Comparison of ENCODE assay signal across 1 cellular context in the genomic region with DNA sequence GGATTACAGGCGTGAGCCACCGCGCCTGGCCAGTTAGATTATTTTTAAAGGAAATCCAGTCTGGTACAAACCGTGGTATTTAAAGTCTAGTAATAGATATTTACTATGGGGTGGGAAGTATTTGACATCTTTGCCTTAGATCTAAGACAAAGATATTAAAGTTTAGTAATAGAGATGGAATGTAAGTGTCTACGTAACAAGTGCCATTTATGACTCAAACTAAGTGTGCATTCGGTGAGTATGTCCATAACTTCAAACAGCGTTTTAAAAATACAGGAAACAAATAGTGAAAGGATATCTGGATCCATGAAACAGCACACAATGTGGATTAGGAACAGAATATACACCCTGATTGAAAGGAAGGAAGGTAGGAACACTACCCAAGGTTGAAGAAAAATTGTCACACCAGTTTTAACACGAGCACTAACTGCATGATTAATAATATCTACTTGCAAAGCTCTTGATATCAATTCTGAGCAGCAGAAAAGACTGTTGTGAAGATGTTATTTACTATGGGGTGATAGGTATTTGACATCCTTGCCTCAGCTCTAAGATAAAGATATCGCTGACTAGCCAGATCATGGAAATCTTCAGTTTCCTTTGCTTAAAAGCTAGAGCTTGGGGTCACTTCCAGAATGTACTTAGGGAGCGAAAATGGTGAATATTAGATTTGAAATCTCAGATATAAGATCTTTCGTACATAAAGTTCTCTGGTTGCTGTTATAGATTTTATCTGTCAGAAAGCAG.
TF ChIP-seq lines count a peak whose summit lies in the region.

No MANE protein-coding gene starts in this region.

TF ChIP-seq in HepG2, 621 proteins besides CTCF, POLR2A, EP300 and RAD21 (continued from another document):
- no peak for TF ChIP-seq CBX5 (CRISPR knock-in tag; IDR thresholded peaks at IDR 0.05; ENCODE audit: borderline replicate concordance)
- peak; percentile 39 to 47; a peak in 2 of 4 replicates for TF ChIP-seq MAFK (conservative IDR thresholded peaks at IDR 0.05 in 1 of 2, IDR thresholded peaks at IDR 0.05 in 1 of 2; ENCODE audit: low read length in 2 of 2)
- no peak for TF ChIP-seq REPIN1 (CRISPR knock-in tag; IDR thresholded peaks at IDR 0.05; ENCODE audit: borderline replicate concordance, low read depth)
- TF ChIP-seq HES4 (CRISPR knock-in tag; IDR thresholded peaks at IDR 0.05; ENCODE audit: borderline replicate concordance) = no peak
- TF ChIP-seq TCF12 (IDR thresholded peaks at IDR 0.05) = no peak
- no peak for TF ChIP-seq TCF12 (CRISPR knock-in tag; IDR thresholded peaks at IDR 0.05)
- TF ChIP-seq NFIC (IDR thresholded peaks at IDR 0.05; ENCODE audit: low read length) = no peak
- no peak for TF ChIP-seq MTA3 (CRISPR knock-in tag; IDR thresholded peaks at IDR 0.05)
- no peak for TF ChIP-seq RBAK (CRISPR knock-in tag; IDR thresholded peaks at IDR 0.05)
- no peak for TF ChIP-seq E2F5 (CRISPR knock-in tag; conservative IDR thresholded peaks at IDR 0.05)
- no peak for TF ChIP-seq MED1 (CRISPR knock-in tag; IDR thresholded peaks at IDR 0.05)
- no peak for TF ChIP-seq CREB1 (IDR thresholded peaks at IDR 0.05)
- no peak for TF ChIP-seq CREB1 (CRISPR knock-in tag; IDR thresholded peaks at IDR 0.05)
- TF ChIP-seq, protein P1, sequence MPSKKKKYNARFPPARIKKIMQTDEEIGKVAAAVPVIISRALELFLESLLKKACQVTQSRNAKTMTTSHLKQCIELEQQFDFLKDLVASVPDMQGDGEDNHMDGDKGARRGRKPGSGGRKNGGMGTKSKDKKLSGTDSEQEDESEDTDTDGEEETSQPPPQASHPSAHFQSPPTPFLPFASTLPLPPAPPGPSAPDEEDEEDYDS (CRISPR knock-in tag; IDR thresholded peaks at IDR 0.05) = no peak
- TF ChIP-seq MAFF (IDR thresholded peaks at IDR 0.05; ENCODE audit: low read depth, low read length) = peak; percentile 33; the same call in 1 of the 2 replicates
- TF ChIP-seq YEATS4 (CRISPR knock-in tag; IDR thresholded peaks at IDR 0.05; ENCODE audit: borderline replicate concordance) = no peak
- TF ChIP-seq, protein P2, sequence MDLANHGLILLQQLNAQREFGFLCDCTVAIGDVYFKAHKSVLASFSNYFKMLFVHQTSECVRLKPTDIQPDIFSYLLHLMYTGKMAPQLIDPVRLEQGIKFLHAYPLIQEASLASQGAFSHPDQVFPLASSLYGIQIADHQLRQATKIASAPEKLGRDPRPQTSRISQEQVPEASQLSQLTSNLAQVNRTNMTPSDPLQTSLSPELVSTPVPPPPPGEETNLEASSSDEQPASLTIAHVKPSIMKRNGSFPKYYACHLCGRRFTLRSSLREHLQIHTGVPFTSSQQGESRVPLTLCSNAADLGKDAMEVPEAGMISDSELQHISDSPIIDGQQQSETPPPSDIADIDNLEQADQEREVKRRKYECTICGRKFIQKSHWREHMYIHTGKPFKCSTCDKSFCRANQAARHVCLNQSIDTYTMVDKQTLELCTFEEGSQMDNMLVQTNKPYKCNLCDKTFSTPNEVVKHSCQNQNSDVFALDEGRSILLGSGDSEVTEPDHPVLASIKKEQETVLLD (CRISPR knock-in tag; IDR thresholded peaks at IDR 0.05; ENCODE audit: low read depth) = no peak
- TF ChIP-seq ZNF530 (CRISPR knock-in tag; IDR thresholded peaks at IDR 0.05; ENCODE audit: low read depth) = no peak
- peak; percentile 34 for TF ChIP-seq RBM22 (optimal IDR thresholded peaks at IDR 0.05; ENCODE audit: low read length)
